28 cellular contexts compared by ENCODE assay signal in the genomic region with DNA sequence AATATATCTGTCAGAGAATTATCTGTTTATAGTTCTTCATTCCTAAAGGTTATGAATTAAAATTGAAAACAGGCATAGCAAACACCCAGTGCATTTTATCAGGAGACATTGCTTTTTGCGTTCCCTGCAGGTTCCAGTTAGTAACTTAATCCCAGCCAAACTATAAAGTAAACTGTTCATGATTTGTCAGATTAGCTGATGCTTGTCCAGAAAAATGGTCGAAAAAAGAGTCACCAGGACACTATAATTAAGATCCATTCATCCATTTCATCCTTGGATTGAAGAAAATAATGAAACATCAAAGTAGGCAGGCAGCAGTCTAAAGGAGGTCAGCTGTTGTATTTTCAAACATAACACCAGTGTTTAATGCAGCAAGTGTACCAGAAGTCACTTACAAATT.
"Had no signal": no experiment of that assay in that cellular context is flagged by ENCODE, and none has a peak within 500 bp of the region (broad histone marks: within the 10 kb centered on the region; RNA-seq: fewer than 3 reads in every experiment).

No MANE protein-coding gene starts in this region.

- DNase-seq: cortex of kidney; effector memory CD8-positive, alpha-beta T cell; erythroblast; esophagus squamous epithelium; foreskin melanocyte; hypothalamus; immature natural killer cell; islet precursor cell; kidney glomerular epithelial cell; left colon; left ventricle myocardium superior; lower lobe of right lung; mucosa of descending colon; naive B cell; stimulated activated CD4-positive, alpha-beta T cell treated with anti-CD3 and anti-CD28 coated beads, Interleukin-12 subunit alpha, Interleukin-12 subunit beta, amount 100 ng/mL, for 4 hours; stimulated activated CD4-positive, alpha-beta T cell treated with anti-CD3 and anti-CD28 coated beads, Interleukin-1b, Interleukin-23, amount 100 ng/mL, for 48 hours; stimulated activated CD4-positive, alpha-beta T cell treated with anti-CD3 and anti-CD28 coated beads, Interleukin-4, amount 100 ng/mL, for 24 hours; stimulated activated naive CD4-positive, alpha-beta T cell treated with Interleukin-2 at 50 U/mL for 16 hours; stomach; thyroid gland had no signal

- H3K27ac ChIP-seq: esophagus squamous epithelium, lower lobe of right lung, neutrophil, parathyroid adenoma, prostate gland, right atrium auricular region, stomach, thyroid gland had no signal

- H3K4me1 ChIP-seq: esophagus squamous epithelium, lower lobe of right lung, right atrium auricular region, stomach, thyroid gland had no signal

- H3K36me3 ChIP-seq: esophagus squamous epithelium, lower lobe of right lung, neutrophil, prostate gland, right atrium auricular region, stomach, thyroid gland had no signal

- H3K4me3 ChIP-seq: esophagus squamous epithelium, lower lobe of right lung, mucosa of descending colon, prostate gland, right atrium auricular region, smooth muscle cell, stomach, thyroid gland had no signal

- ATAC-seq: effector memory CD8-positive, alpha-beta T cell; left colon; left ventricle myocardium superior; lower lobe of right lung; mucosa of descending colon; natural killer cell treated with Interleukin-12 subunit alpha and Interleukin-12 subunit beta and Interleukin-15 and Interleukin-18, amount 100 ng/mL, for 72 hours; sciatic nerve; stimulated activated effector memory CD8-positive, alpha-beta T cell treated with anti-CD3 and anti-CD28 coated beads, Interleukin-12 subunit alpha, Interleukin-12 subunit beta, amount 100 ng/mL, for 72 hours had no signal

- H3K9me3 ChIP-seq: esophagus squamous epithelium, lower lobe of right lung, mucosa of descending colon, neutrophil, prostate gland, right atrium auricular region, stomach, thyroid gland had no signal

- H3K27me3 ChIP-seq: esophagus squamous epithelium, neutrophil, right atrium auricular region, stomach, thyroid gland had no signal
